ENCODE assay signal across 23 cellular contexts in genomic region chr17:80709090-80709695, GRCh38.
DNase-seq lines count a peak whose midpoint lies in the region; ATAC-seq and TF ChIP-seq lines count a peak whose summit lies in the region.
"Had no signal": no experiment of that assay in that cellular context is flagged by ENCODE, and none has a peak within 500 bp of the region (broad histone marks: within the 10 kb centered on the region; RNA-seq: fewer than 3 reads in every experiment).

No MANE protein-coding gene starts in this region.

- no peaks in the 10 kb centered on the region for H3K9me3 ChIP-seq in KOPT-K1 (ENCODE audit: insufficient read depth, low read length, poor library complexity, severe bottlenecking)
- H3K9me3 ChIP-seq in lower lobe of right lung: no peaks in the 10 kb centered on the region
- H3K9me3 ChIP-seq: pancreas had no signal

- H3K4me1 ChIP-seq in lower lobe of right lung: no peaks in the 10 kb centered on the region
- H3K4me1 ChIP-seq: pancreas had no signal

- no peaks in the 10 kb centered on the region for H3K9me3 Mint-ChIP-seq in activated naive CD4-positive, alpha-beta T cell treated with anti-CD3 and anti-CD28 coated beads, Interleukin-2, amount 50 U/mL, for 24 hours
- H3K9me3 Mint-ChIP-seq in activated T-helper 2 cell treated with anti-CD3 and anti-CD28 coated beads, Interferon-gamma antibody, Interleukin-2, Interleukin-4, amounts not matched to agents 10 μg/mL and 5 μg/mL and 100 μg/mL, durations not matched to agents 14 hours and 24 hours and 36 hours: no peaks in the 10 kb centered on the region

- DNase-seq in activated naive CD4-positive, alpha-beta T cell treated with Interleukin-2 at 50 U/mL for 16 hours: no peak
- DNase-seq in activated T-helper 2 cell treated with anti-CD3 and anti-CD28 coated beads, Interferon-gamma antibody, Interleukin-2, Interleukin-4, amounts not matched to agents 10 μg/mL and 5 μg/mL and 100 μg/mL, durations not matched to agents 14 hours and 24 hours and 36 hours (ENCODE audit: low spot score): no peak
- DNase-seq in substantia nigra (lab: John Stamatoyannopoulos, UW) (peak in 2 of 49 donors; percentile 32 to 39), lower lobe of right lung (no peak)
- DNase-seq: activated CD4-positive, alpha-beta T cell treated with anti-CD3 and anti-CD28 coated beads for 1 hour; effector CD8-positive, alpha-beta T cell; hypothalamus; KBM-7; left ventricle myocardium superior; NCI-H2171 treated with DMSO at 0.1 percent for 48 hours; NCI-H524 treated with DMSO at 0.1 percent for 48 hours; pancreas; RPMI8226; stimulated activated CD4-positive, alpha-beta T cell treated with anti-CD3 and anti-CD28 coated beads, Interleukin-15, amount 100 ng/mL, for 24 hours; T1000 had no signal

- no peaks in the 10 kb centered on the region for H3K27me3 ChIP-seq in lower lobe of right lung (ENCODE audit: low read depth)
- H3K27me3 ChIP-seq: pancreas had no signal

- no peak overlapping the region for H3K27ac Mint-ChIP-seq in activated naive CD4-positive, alpha-beta T cell treated with anti-CD3 and anti-CD28 coated beads, Interleukin-2, amount 50 U/mL, for 24 hours
- no peak overlapping the region for H3K27ac Mint-ChIP-seq in activated T-helper 2 cell treated with anti-CD3 and anti-CD28 coated beads, Interferon-gamma antibody, Interleukin-2, Interleukin-4, amounts not matched to agents 10 μg/mL and 5 μg/mL and 100 μg/mL, durations not matched to agents 14 hours and 24 hours and 36 hours
- H3K27ac Mint-ChIP-seq: activated naive CD8-positive, alpha-beta T cell; nephron had no signal

- ATAC-seq in lower lobe of right lung (no peak), HG03442 (IDR thresholded peaks at IDR 0.05; ENCODE audit: unreplicated experiment) (no peak)
- ATAC-seq: HCT116, left ventricle myocardium superior, pancreas, sciatic nerve had no signal

- no peak overlapping the region for H3K4me3 ChIP-seq in lower lobe of right lung
- H3K4me3 ChIP-seq: pancreas, SK-N-MC had no signal

- H3K27ac ChIP-seq in KOPT-K1 (ENCODE audit: low read depth, low read length, poor library complexity, severe bottlenecking) (peak overlapping the region; percentile 47), substantia nigra (ENCODE audit: low read depth, low read length, poor library complexity, severe bottlenecking) (peak overlapping the region; percentile 23), lower lobe of right lung (no peak overlapping the region)
- H3K27ac ChIP-seq: pancreas, SK-N-MC had no signal

- H3K36me3 Mint-ChIP-seq in activated naive CD4-positive, alpha-beta T cell treated with anti-CD3 and anti-CD28 coated beads, Interleukin-2, amount 50 U/mL, for 24 hours: peaks cover 20% of the 10 kb centered on the region
- peaks cover 61% of the 10 kb centered on the region for H3K36me3 Mint-ChIP-seq in activated T-helper 2 cell treated with anti-CD3 and anti-CD28 coated beads, Interferon-gamma antibody, Interleukin-2, Interleukin-4, amounts not matched to agents 10 μg/mL and 5 μg/mL and 100 μg/mL, durations not matched to agents 14 hours and 24 hours and 36 hours (ENCODE audit: low read depth)

- no peak for TF ChIP-seq CTCF in lower lobe of right lung (IDR thresholded peaks at IDR 0.05)

- peaks cover 69% of the 10 kb centered on the region for H3K4me1 Mint-ChIP-seq in activated naive CD4-positive, alpha-beta T cell treated with anti-CD3 and anti-CD28 coated beads, Interleukin-2, amount 50 U/mL, for 24 hours
- H3K4me1 Mint-ChIP-seq in activated T-helper 2 cell treated with anti-CD3 and anti-CD28 coated beads, Interferon-gamma antibody, Interleukin-2, Interleukin-4, amounts not matched to agents 10 μg/mL and 5 μg/mL and 100 μg/mL, durations not matched to agents 14 hours and 24 hours and 36 hours (ENCODE audit: low read depth): peaks cover 53% of the 10 kb centered on the region
- H3K4me1 Mint-ChIP-seq: nephron had no signal

- intact Hi-C loops in activated T-helper 2 cell treated with anti-CD3 and anti-CD28 coated beads, Interferon-gamma antibody, Interleukin-2, Interleukin-4, amounts not matched to agents 10 μg/mL and 5 μg/mL and 100 μg/mL, durations not matched to agents 14 hours and 24 hours and 36 hours (cut with micrococcal nuclease): no loop called here
- intact Hi-C loops in lower lobe of right lung (cut with DNase I): no loop called here

- H3K36me3 ChIP-seq in KOPT-K1 (ENCODE audit: insufficient read depth, low read length) (peaks cover 26% of the 10 kb centered on the region), lower lobe of right lung (peaks cover 18% of the 10 kb centered on the region)
- H3K36me3 ChIP-seq: pancreas had no signal

- peak overlapping the region; percentile 9 for H3K4me3 Mint-ChIP-seq in activated naive CD4-positive, alpha-beta T cell treated with anti-CD3 and anti-CD28 coated beads, Interleukin-2, amount 50 U/mL, for 24 hours
- peak overlapping the region; percentile 13 for H3K4me3 Mint-ChIP-seq in activated T-helper 2 cell treated with anti-CD3 and anti-CD28 coated beads, Interferon-gamma antibody, Interleukin-2, Interleukin-4, amounts not matched to agents 10 μg/mL and 5 μg/mL and 100 μg/mL, durations not matched to agents 14 hours and 24 hours and 36 hours (ENCODE audit: low read depth)
- H3K4me3 Mint-ChIP-seq: activated naive CD8-positive, alpha-beta T cell; nephron had no signal

- no peaks in the 10 kb centered on the region for H3K27me3 Mint-ChIP-seq in activated naive CD4-positive, alpha-beta T cell treated with anti-CD3 and anti-CD28 coated beads, Interleukin-2, amount 50 U/mL, for 24 hours
- no peaks in the 10 kb centered on the region for H3K27me3 Mint-ChIP-seq in activated T-helper 2 cell treated with anti-CD3 and anti-CD28 coated beads, Interferon-gamma antibody, Interleukin-2, Interleukin-4, amounts not matched to agents 10 μg/mL and 5 μg/mL and 100 μg/mL, durations not matched to agents 14 hours and 24 hours and 36 hours (ENCODE audit: low read depth)
- H3K27me3 Mint-ChIP-seq: activated naive CD8-positive, alpha-beta T cell had no signal
